ENCODE assay signal across 17 cellular contexts in genomic region chr13:36454121-36454520, GRCh38. TPM values are rescaled to one million over a fixed set of nuclear protein-coding genes. Genes with fewer than 3 reads are reported as not detected.
DNase-seq lines count a peak whose midpoint lies in the region; ATAC-seq, FAIRE-seq and TF ChIP-seq lines count a peak whose summit lies in the region.
"Had no signal": no experiment of that assay in that cellular context is flagged by ENCODE, and none has a peak within 500 bp of the region (broad histone marks: within the 10 kb centered on the region; RNA-seq: fewer than 3 reads in every experiment).

No MANE protein-coding gene starts in this region.

- H2BK20ac ChIP-seq in H1 (ENCODE audit: low read length), result no peak overlapping the region

- H4K8ac ChIP-seq in H1 (ENCODE audit: extremely low read depth, insufficient read depth, low read length), result no peak overlapping the region

- no peak overlapping the region for H4K91ac ChIP-seq in H1 (replicated peaks; ENCODE audit: insufficient read length, low read length)

- H3K23ac ChIP-seq in H1 (ENCODE audit: insufficient read length), result no peak overlapping the region

- H3K27ac ChIP-seq in HepG2 (ENCODE audit: extremely low read length, insufficient read depth, low read length), result no peak overlapping the region
- H3K27ac ChIP-seq in right lobe of liver, result no peak overlapping the region
- H3K27ac ChIP-seq in H1 (ENCODE audit: low read depth, low read length), result no peak overlapping the region

- H3K4me2 ChIP-seq in HepG2 (ENCODE audit: low read depth, low read length) (no peak overlapping the region), H1 (ENCODE audit: insufficient read depth in 1 of 2, low read depth in 2 of 2, low read length in 2 of 2) (peak overlapping the region; percentile 39 to 43; a peak in 1 of 4 replicates)

- no peaks in the 10 kb centered on the region for H3K23me2 ChIP-seq in H1 (ENCODE audit: low read depth, low read length)

- H3K9me3 ChIP-seq in HepG2 (ENCODE audit: low read length) (no peaks in the 10 kb centered on the region), right lobe of liver (no peaks in the 10 kb centered on the region), H1 (ENCODE audit: insufficient read depth in 2 of 2, low read depth in 1 of 2, low read length in 1 of 2) (no peaks in the 10 kb centered on the region)
- H3K9me3 ChIP-seq: BE2C, Caco-2 had no signal

- H3K79me2 ChIP-seq in HepG2 (ENCODE audit: insufficient read depth, low read length), result no peaks in the 10 kb centered on the region
- no peaks in the 10 kb centered on the region for H3K79me2 ChIP-seq in H1 (ENCODE audit: control insufficient read depth in 1 of 2, insufficient read depth in 2 of 2, low read length in 2 of 2)

- TF ChIP-seq CTCF in HepG2 (CRISPR knock-in tag; IDR thresholded peaks at IDR 0.05) (no peak), right lobe of liver (IDR thresholded peaks at IDR 0.05) (no peak), NB4 (IDR thresholded peaks at IDR 0.05; ENCODE audit: low read depth, low read length) (no peak), H1 (IDR thresholded peaks at IDR 0.05; ENCODE audit: control extremely low read depth in 1 of 3, insufficient read depth in 1 of 3, low read depth in 1 of 3, low read length in 3 of 3) (no peak)

- POLR2A ChIA-PET in HepG2 (lab: Yijun Ruan, JAX), result no interaction called here
- POLR2A ChIA-PET in H1 (lab: Charles Lee; ENCODE audit: partially characterized antibody), result interaction anchor here (1.2 kb wide), 1 partner anchor 156 kb away, joined by 3 read pairs; the partner anchor contains the start of gene CCDC169

- in situ Hi-C loops in HepG2 (cut with HindIII; ENCODE audit: extremely low pct_ligation_motif_present, low pct_unique_long_range_greater_than_20kb), result no loop called here

- H4K5ac ChIP-seq in H1 (ENCODE audit: insufficient read length, low read depth, low read length), result no peak overlapping the region

- no peak overlapping the region for H2BK120ac ChIP-seq in H1 (replicated peaks; ENCODE audit: low read depth, low read length)

- no peaks in the 10 kb centered on the region for H3K4me1 ChIP-seq in HepG2 (ENCODE audit: insufficient read depth, low read length)
- no peaks in the 10 kb centered on the region for H3K4me1 ChIP-seq in right lobe of liver
- H3K4me1 ChIP-seq in H1 (replicated peaks in 1 of 4; ENCODE audit: control insufficient read depth in 3 of 4, insufficient read depth in 4 of 4, low read length in 3 of 4), result peaks cover 2 to 9% (median 7%) of the 10 kb centered on the region in 4 experiments; a peak in 4 of 7 replicates
- H3K4me1 ChIP-seq: BE2C, Caco-2 had no signal

- TF ChIP-seq RAD21 in HepG2 (CRISPR knock-in tag; IDR thresholded peaks at IDR 0.05) (no peak), H1 (IDR thresholded peaks at IDR 0.05 in 1 of 2, conservative IDR thresholded peaks at IDR 0.05 in 1 of 2; ENCODE audit: low read depth in 2 of 2, low read length in 2 of 2) (no peak)

- no peak for FAIRE-seq in HepG2 (lab: Jason Lieb, UNC)
- FAIRE-seq in H1 (lab: Jason Lieb, UNC), result no peak
- FAIRE-seq: D721Med, G401.6, GM12891, GM19239, H54 had no signal

- TF ChIP-seq POLR2A in HepG2 (IDR thresholded peaks at IDR 0.05; ENCODE audit: insufficient read depth in 1 of 2, low read depth in 2 of 2, low read length in 2 of 2) (no peak), right lobe of liver (IDR thresholded peaks at IDR 0.05) (no peak), NB4 (IDR thresholded peaks at IDR 0.05; ENCODE audit: extremely low read depth, insufficient read length) (no peak), H1 (IDR thresholded peaks at IDR 0.05; ENCODE audit: control extremely low read depth in 1 of 2, low read depth in 2 of 2, low read length in 2 of 2) (no peak)

- DNase-seq in HepG2 (ENCODE audit: low spot score), result no peak
- no peak for DNase-seq in right lobe of liver
- DNase-seq in NB4 (ENCODE audit: low read depth), result peak; percentile 48
- DNase-seq in H1 (ENCODE audit: low read depth in 1 of 2, low spot score in 2 of 2), result no peak
- DNase-seq: BE2C; C1 segment of cervical spinal cord; CD4-positive, CD25-positive, alpha-beta regulatory T cell; HCEC 1CT; HFFc6 had no signal

- no peak overlapping the region for H3K14ac ChIP-seq in H1 (ENCODE audit: insufficient read length)

- no peak overlapping the region for H2BK12ac ChIP-seq in H1 (ENCODE audit: low read depth, low read length)

- ATAC-seq in HepG2 (no peak), right lobe of liver (no peak), HG03565 (IDR thresholded peaks at IDR 0.05; ENCODE audit: unreplicated experiment) (no peak), HG03135 (IDR thresholded peaks at IDR 0.05; ENCODE audit: unreplicated experiment) (no peak)

- intact Hi-C loops in HepG2 (cut with micrococcal nuclease; ENCODE audit: unreplicated experiment) (no loop called here), right lobe of liver (cut with DNase I) (no loop called here)

- TF ChIP-seq EP300 in HepG2 (IDR thresholded peaks at IDR 0.05; ENCODE audit: low read depth in 2 of 2, low read length in 2 of 2) (no peak), HepG2 (CRISPR knock-in tag; IDR thresholded peaks at IDR 0.05; ENCODE audit: borderline replicate concordance) (no peak), H1 (IDR thresholded peaks at IDR 0.05; ENCODE audit: borderline replicate concordance in 1 of 2, low read depth in 2 of 2, low read length in 2 of 2) (no peak)

- H3K79me1 ChIP-seq in H1 (ENCODE audit: low read depth, low read length), result no peaks in the 10 kb centered on the region

- CTCF ChIA-PET in HepG2 (lab: Yijun Ruan, JAX; ENCODE audit: low intra/inter-chr PET ratio, low total read pairs) (interaction anchor here (1.3 kb wide), 1 partner anchor 282 kb away, joined by 5 read pairs; no protein-coding TSS in a partner anchor), H1 (lab: Charles Lee; ENCODE audit: partially characterized antibody) (interaction anchor here (0.7 to 4.6 kb wide), 30 partner anchors 10 to 527 kb away, joined by 3 to 53 read pairs (median 3); partner anchors contain the start of gene RFXAP)

- no peak overlapping the region for H2AK5ac ChIP-seq in H1 (ENCODE audit: low read depth, low read length)

- no peak overlapping the region for H3K18ac ChIP-seq in H1 (ENCODE audit: extremely low read depth, low read length)

- no peak overlapping the region for H2BK15ac ChIP-seq in H1 (ENCODE audit: low read length)

- H4K20me1 ChIP-seq in HepG2 (ENCODE audit: insufficient read depth, low read length) (no peaks in the 10 kb centered on the region), H1 (replicated peaks in 1 of 2; ENCODE audit: control insufficient read depth in 1 of 2, insufficient read depth in 2 of 2, low read length in 2 of 2) (no peaks in the 10 kb centered on the region)

- H3K56ac ChIP-seq in H1 (replicated peaks; ENCODE audit: insufficient read length, low read depth, low read length), result no peak overlapping the region

- H3K4ac ChIP-seq in H1 (replicated peaks; ENCODE audit: insufficient read length, low read depth, low read length), result no peak overlapping the region

- H2AFZ ChIP-seq in HepG2 (ENCODE audit: low read length), result no peak overlapping the region
- no peak overlapping the region for H2AFZ ChIP-seq in H1 (ENCODE audit: low read length)

- no peak overlapping the region for H3K4me3 ChIP-seq in HepG2 (replicated peaks in 1 of 3; ENCODE audit: insufficient read depth in 1 of 3, low read depth in 2 of 3, low read length in 3 of 3)
- no peak overlapping the region for H3K4me3 ChIP-seq in right lobe of liver
- H3K4me3 ChIP-seq in NB4 (ENCODE audit: low read depth, low read length), result no peak overlapping the region
- no peak overlapping the region for H3K4me3 ChIP-seq in H1 (ENCODE audit: extremely low read depth in 1 of 4, insufficient read depth in 2 of 4, low read depth in 3 of 4, low read length in 4 of 4)

- no peaks in the 10 kb centered on the region for H3K36me3 ChIP-seq in HepG2 (replicated peaks in 1 of 2; ENCODE audit: control insufficient read depth in 1 of 2, insufficient read depth in 2 of 2, low read length in 2 of 2)
- no peaks in the 10 kb centered on the region for H3K36me3 ChIP-seq in right lobe of liver
- H3K36me3 ChIP-seq in H1 (ENCODE audit: control insufficient read depth in 2 of 4, insufficient read depth in 4 of 4, low read length in 3 of 4), result no peaks in the 10 kb centered on the region
- H3K36me3 ChIP-seq: BE2C had no signal

- 0% methylated on average over 1 of the region's 1 CpG for WGBS in HepG2 (ENCODE audit: low lambda C conversion rate)
- whole genome bisulfite sequencing in right lobe of liver (ENCODE audit: insufficient coverage, low coverage, low lambda C conversion rate, missing lambda C conversion rate), result 13% methylated on average over 1 of the region's 1 CpG
- WGBS in H1 (ENCODE audit: extremely low coverage in 1 of 2, insufficient coverage in 1 of 2, insufficient read length in 1 of 2, insufficient replicate concordance in 2 of 2, low coverage in 1 of 2, low lambda C conversion rate in 2 of 2, missing lambda C conversion rate in 1 of 2), 2 experiments, result 71% methylated on average over 1 of the region's 1 CpG; no CpG with 5 or more reads in 1 of the 2 experiments

- no peak overlapping the region for H2BK5ac ChIP-seq in H1 (ENCODE audit: low read depth, low read length)

- peaks cover 0 to 1% of the 10 kb centered on the region in 2 experiments; a peak in 2 of 5 replicates for H3K27me3 ChIP-seq in HepG2 (ENCODE audit: control insufficient read depth in 1 of 2, insufficient read depth in 2 of 2, low read length in 2 of 2)
- no peaks in the 10 kb centered on the region for H3K27me3 ChIP-seq in right lobe of liver
- no peaks in the 10 kb centered on the region for H3K27me3 ChIP-seq in H1 (replicated peaks in 1 of 4; ENCODE audit: control insufficient read depth in 3 of 4, extremely low read depth in 1 of 4, insufficient read depth in 3 of 4, low read length in 3 of 4)

- BruUV-seq in HepG2 (replicated peaks; lab: Mats Ljungman, UMichigan), result no TSS peak

- H3K9ac ChIP-seq in HepG2 (ENCODE audit: insufficient read depth, low read depth, low read length), result no peak overlapping the region
- no peak overlapping the region for H3K9ac ChIP-seq in H1 (replicated peaks in 1 of 4; ENCODE audit: extremely low read depth in 1 of 4, low read depth in 3 of 4, low read length in 3 of 4)

RNA-seq across cellular contexts. Expression of gene CCNA1, which starts 21.8 kb away (rescaled TPM):
- not detected in 2 replicates for total RNA-seq in HepG2 (2016; rRNA removed; fragmentation: Illumina TruSeq; extraction: Trizol)
- not detected in 2 replicates for total RNA-seq in HepG2 (2016; cell fraction: cytosol; rRNA removed; fragmentation: Illumina TruSeq; extraction: Trizol; ENCODE audit: low read depth)
- not detected in 2 replicates for total RNA-seq in HepG2 (2016; cell fraction: insoluble cytoplasmic fraction; rRNA removed; fragmentation: Illumina TruSeq; extraction: Trizol)
- not detected in 2 replicates for total RNA-seq in HepG2 (2016; cell fraction: membrane; rRNA removed; fragmentation: Illumina TruSeq; extraction: Trizol)
- total RNA-seq in HepG2 (2016; cell fraction: nucleus; rRNA removed; fragmentation: Illumina TruSeq; extraction: Trizol), result not detected in 2 replicates
- polyA plus RNA-seq in HepG2 (2011; rRNA removed), result not detected in 2 replicates
- polyA plus RNA-seq in HepG2 (2011; cell fraction: cytosol; rRNA removed), result not detected in 2 replicates
- not detected in 2 replicates for polyA plus RNA-seq in HepG2 (2011; cell fraction: nucleus; rRNA removed)
- not detected in 2 replicates for polyA plus RNA-seq in HepG2 (2012)
- not detected in 2 replicates for polyA plus RNA-seq in HepG2 (2016; cell fraction: cytosol; fragmentation: Illumina TruSeq; extraction: Trizol; ENCODE audit: low read depth)
- polyA plus RNA-seq in HepG2 (2016; cell fraction: insoluble cytoplasmic fraction; fragmentation: Illumina TruSeq; extraction: Trizol; ENCODE audit: low read depth), result not detected in 2 replicates
- not detected in 2 replicates for polyA plus RNA-seq in HepG2 (2016; cell fraction: membrane; fragmentation: Illumina TruSeq; extraction: Trizol; ENCODE audit: low read depth)
- polyA plus RNA-seq in HepG2 (2016; cell fraction: nucleus; fragmentation: Illumina TruSeq; extraction: Trizol; ENCODE audit: insufficient read depth, low read depth), result not detected in 2 replicates
- not detected in 2 replicates for polyA minus RNA-seq in HepG2 (2011; rRNA and poly(A)+ RNA removed; ENCODE audit: low replicate concordance)
- polyA minus RNA-seq in HepG2 (2011; cell fraction: cytosol; rRNA and poly(A)+ RNA removed), result not detected in 2 replicates
- not detected in 2 replicates for polyA minus RNA-seq in HepG2 (2011; cell fraction: nucleus; rRNA and poly(A)+ RNA removed)
- under 1 TPM in 1 of 6 experiments, not detected in 5; 0.15 TPM for total RNA-seq in right lobe of liver
- 4.0 and 4.1 TPM in 2 replicates for total RNA-seq in H1 (2021; fragmentation: NEBNext Ultra II Directional; extraction: Animal tissue kit (Norgen Biotek cat#: 25700))
- polyA plus RNA-seq in H1 (2011; rRNA removed), result 2.2 and 2.7 TPM in 2 replicates
- polyA plus RNA-seq in H1 (2011; cell fraction: cytosol; rRNA removed), result 3.2 TPM
- polyA plus RNA-seq in H1 (2011; cell fraction: nucleus; rRNA removed), result 1.6 TPM
- polyA plus RNA-seq in H1 (2012, experiment 1 of 2), result 1.5 to 2.2 TPM (median 1.8 TPM) in 4 replicates
- polyA plus RNA-seq in H1 (2012, experiment 2 of 2), result 0.34 TPM
- 3.0 TPM for polyA plus RNA-seq in H1 (2013, experiment 1 of 2)
- polyA plus RNA-seq in H1 (2013, experiment 2 of 2), result 3.1 TPM
- 1.2 and 2.3 TPM in 2 replicates for polyA minus RNA-seq in H1 (2011; rRNA and poly(A)+ RNA removed)
- 0.95 TPM for polyA minus RNA-seq in H1 (2011; cell fraction: cytosol; rRNA and poly(A)+ RNA removed)
- 1.2 TPM for polyA minus RNA-seq in H1 (2011; cell fraction: nucleus; rRNA and poly(A)+ RNA removed)
- total RNA-seq: Caco-2; CD4-positive, CD25-positive, alpha-beta regulatory T cell; HFFc6 had no signal
